Comparison of ENCODE assay signal across 8 cellular contexts in the genomic region with DNA sequence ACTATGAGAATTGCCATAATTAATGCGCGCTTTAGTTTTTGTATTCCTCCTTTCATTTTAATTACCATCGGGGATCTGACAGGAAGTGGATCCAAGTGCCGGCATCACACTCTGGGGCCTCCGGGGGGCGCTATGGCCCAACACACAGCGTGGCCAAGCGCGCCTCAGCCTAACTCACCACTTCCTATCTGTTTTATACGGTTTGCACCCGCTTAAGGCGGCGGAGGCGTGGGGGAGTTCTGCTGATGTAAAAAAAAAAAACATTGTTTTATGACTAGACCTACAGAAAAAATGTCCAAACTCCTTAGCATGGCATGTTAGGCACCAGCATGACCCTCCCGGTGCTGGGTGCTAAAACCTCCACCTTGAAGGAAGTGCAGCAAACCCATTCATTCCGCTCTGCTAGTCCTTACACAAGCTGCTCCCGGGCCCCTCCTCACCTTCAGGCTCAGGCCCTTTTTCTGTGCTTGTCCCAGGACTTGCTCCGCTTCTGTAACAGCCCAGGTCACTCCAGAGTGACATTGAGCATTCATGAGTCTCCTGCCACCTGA.
DNase-seq lines count a peak whose midpoint lies in the region; ATAC-seq and TF ChIP-seq lines count a peak whose summit lies in the region.

No MANE protein-coding gene starts in this region.

- H3K9me3 ChIP-seq in HAP-1 (no peaks in the 10 kb centered on the region), SK-N-MC (ENCODE audit: low read depth, low read length) (no peaks in the 10 kb centered on the region)

- peaks cover 7% of the 10 kb centered on the region for H3K36me3 Mint-ChIP-seq in activated naive CD4-positive, alpha-beta T cell treated with anti-CD3 and anti-CD28 coated beads, Interleukin-2, amount 10 ng/mL, durations not matched to agents 7 days and 5 days

- H3K27me3 ChIP-seq in HAP-1 (ENCODE audit: low read depth): peaks cover 5% of the 10 kb centered on the region

- in situ Hi-C loops in HAP-1 (cut with MboI; ENCODE audit: low sequenced_read_pairs): no loop called here

- no peaks in the 10 kb centered on the region for H3K9me3 Mint-ChIP-seq in activated naive CD4-positive, alpha-beta T cell treated with anti-CD3 and anti-CD28 coated beads, Interleukin-2, amount 10 ng/mL, durations not matched to agents 7 days and 5 days

- no peak overlapping the region for H3K27ac Mint-ChIP-seq in activated naive CD4-positive, alpha-beta T cell treated with anti-CD3 and anti-CD28 coated beads, Interleukin-2, amount 10 ng/mL, durations not matched to agents 7 days and 5 days

- peak; percentile 42 for TF ChIP-seq CTCF in AG09319 (IDR thresholded peaks at IDR 0.05; ENCODE audit: low read depth, low read length)

- CTCF ChIA-PET in activated naive CD4-positive, alpha-beta T cell treated with anti-CD3 and anti-CD28 coated beads, Interleukin-2, amount 10 ng/mL, durations not matched to agents 7 days and 5 days (lab: Charles Lee): interaction anchor here (0.6 to 5.4 kb wide), 23 partner anchors 8 to 365 kb away, joined by 3 to 58 read pairs (median 5); a partner anchor contains a TSS

- no peak for ATAC-seq in HG03565 (IDR thresholded peaks at IDR 0.05; ENCODE audit: unreplicated experiment)
- no peak for ATAC-seq in GM18858 (IDR thresholded peaks at IDR 0.05; ENCODE audit: unreplicated experiment)

- no peak overlapping the region for H3K4me3 ChIP-seq in HAP-1
- no peak overlapping the region for H3K4me3 ChIP-seq in SK-N-MC

- H3K36me3 ChIP-seq in HAP-1 (replicated peaks) (no peaks in the 10 kb centered on the region), SK-N-MC (ENCODE audit: insufficient read depth, low read length) (no peaks in the 10 kb centered on the region)

- peaks cover 28% of the 10 kb centered on the region for H3K4me1 Mint-ChIP-seq in activated naive CD4-positive, alpha-beta T cell treated with anti-CD3 and anti-CD28 coated beads, Interleukin-2, amount 10 ng/mL, durations not matched to agents 7 days and 5 days

- H3K4me1 ChIP-seq in HAP-1: peaks cover 5% of the 10 kb centered on the region; the same call in 1 of the 2 replicates

- DNase-seq in AG09319 (ENCODE audit: extremely low read depth, low read depth): no peak
- DNase-seq in HAP-1 (ENCODE audit: low spot score in 2 of 2): peak; percentile 23 to 74
- DNase-seq in SK-N-MC (ENCODE audit: low read depth, low spot score): peak; percentile 12
- DNase-seq in activated naive CD4-positive, alpha-beta T cell treated with anti-CD3 and anti-CD28 coated beads, Interleukin-2, amount 10 ng/mL, durations not matched to agents 7 days and 5 days: peak; percentile 86
- peak; percentile 48 for DNase-seq in hepatic stellate cell (ENCODE audit: low spot score)
- peak; percentile 59 to 64 for DNase-seq in stimulated activated CD4-positive, alpha-beta T cell treated with anti-CD3 and anti-CD28 coated beads, Interleukin-15, amount 100 ng/mL, for 1 hour (ENCODE audit: low read depth in 1 of 2, low spot score in 1 of 2)

- no peak overlapping the region for H3K9ac ChIP-seq in SK-N-MC (ENCODE audit: insufficient read length)

- peaks cover 60% of the 10 kb centered on the region for H3K27me3 Mint-ChIP-seq in activated naive CD4-positive, alpha-beta T cell treated with anti-CD3 and anti-CD28 coated beads, Interleukin-2, amount 10 ng/mL, durations not matched to agents 7 days and 5 days

- H3K4me3 Mint-ChIP-seq in activated naive CD4-positive, alpha-beta T cell treated with anti-CD3 and anti-CD28 coated beads, Interleukin-2, amount 10 ng/mL, durations not matched to agents 7 days and 5 days: no peak overlapping the region

- no peak overlapping the region for H3K27ac ChIP-seq in SK-N-MC
